In genomic region chr4:15717647-15718416, GRCh38 we compare ENCODE assay signal across 20 cellular contexts. TPM values are rescaled to one million over a fixed set of nuclear protein-coding genes. Genes with fewer than 3 reads are reported as not detected.
A peak's percentile ranks its signal among the peaks of the same experiment; 100 is the strongest.
DNase-seq lines count a peak whose midpoint lies in the region; ATAC-seq, FAIRE-seq and TF ChIP-seq lines count a peak whose summit lies in the region.
"Had no signal": no experiment of that assay in that cellular context is flagged by ENCODE, and none has a peak within 500 bp of the region (broad histone marks: within the 10 kb centered on the region; RNA-seq: fewer than 3 reads in every experiment).

No MANE protein-coding gene starts in this region.

- H3K18ac ChIP-seq in H9 (ENCODE audit: insufficient read length, low read depth, low read length): no peak overlapping the region

- H2BK15ac ChIP-seq in H9 (ENCODE audit: low read depth, low read length): no peak overlapping the region

- H3T11ph ChIP-seq in H9 (ENCODE audit: low read length): no peak overlapping the region

- POLR2A ChIA-PET in GM10248 (lab: Yijun Ruan, JAX): no interaction called here

- H4K91ac ChIP-seq in H9 (ENCODE audit: insufficient read length, low read depth, low read length): no peak overlapping the region

- no peak overlapping the region for H3K27ac Mint-ChIP-seq in H9
- H3K27ac Mint-ChIP-seq in mesothelial cell of epicardium: peak overlapping the region; percentile 73
- H3K27ac Mint-ChIP-seq in activated T-cell treated with anti-CD3 and anti-CD28 coated beads, Interleukin-2, amount 50 U/mL, for 72 hours: no peak overlapping the region
- H3K27ac Mint-ChIP-seq: activated naive CD8-positive, alpha-beta T cell treated with anti-CD3 and anti-CD28 coated beads for 36 hours; activated T-helper 17 cell treated with anti-CD3 and anti-CD28 coated beads, Interleukin-2, amount 50 U/mL, for 72 hours; brain; CD4-positive, CD25-positive, alpha-beta regulatory T cell had no signal

- no peaks in the 10 kb centered on the region for H3K9me3 ChIP-seq in H9 (ENCODE audit: control insufficient read depth, low read depth, low read length)
- H3K9me3 ChIP-seq: colonic mucosa, right atrium auricular region had no signal

- no peak for FAIRE-seq in H54 (lab: Jason Lieb, UNC)
- FAIRE-seq: HepG2 had no signal

- no peak overlapping the region for H4K8ac ChIP-seq in H9 (replicated peaks; ENCODE audit: insufficient read length, low read depth, low read length)

- H3K4me1 Mint-ChIP-seq in H9 (peaks cover 4 to 12% of the 10 kb centered on the region in 2 experiments), mesothelial cell of epicardium (peaks cover 34% of the 10 kb centered on the region)
- no peaks in the 10 kb centered on the region for H3K4me1 Mint-ChIP-seq in activated T-cell treated with anti-CD3 and anti-CD28 coated beads, Interleukin-2, amount 50 U/mL, for 72 hours (ENCODE audit: low read depth)
- H3K4me1 Mint-ChIP-seq: activated naive CD8-positive, alpha-beta T cell treated with anti-CD3 and anti-CD28 coated beads for 36 hours; activated T-helper 17 cell treated with anti-CD3 and anti-CD28 coated beads, Interleukin-2, amount 50 U/mL, for 72 hours; CD4-positive, CD25-positive, alpha-beta regulatory T cell had no signal

- no peak overlapping the region for H3K14ac ChIP-seq in H9 (ENCODE audit: insufficient read depth, low read length)

- H3K36me3 Mint-ChIP-seq in H9 (ENCODE audit: insufficient read depth in 1 of 3, low read depth in 3 of 3) (no peaks in the 10 kb centered on the region), mesothelial cell of epicardium (no peaks in the 10 kb centered on the region)
- H3K36me3 Mint-ChIP-seq in activated T-cell treated with anti-CD3 and anti-CD28 coated beads, Interleukin-2, amount 50 U/mL, for 72 hours (ENCODE audit: insufficient read depth in 2 of 2): no peaks in the 10 kb centered on the region
- H3K36me3 Mint-ChIP-seq: activated naive CD8-positive, alpha-beta T cell treated with anti-CD3 and anti-CD28 coated beads for 36 hours; brain; CD4-positive, CD25-positive, alpha-beta regulatory T cell had no signal

- H3K9ac ChIP-seq in H9 (ENCODE audit: extremely low read depth, insufficient read length, low read length): peak overlapping the region; percentile 21

- no peak overlapping the region for H3K27ac ChIP-seq in H9 (ENCODE audit: insufficient read length, low read depth, low read length)
- H3K27ac ChIP-seq: colonic mucosa, right atrium auricular region had no signal

- H3K23me2 ChIP-seq in H9 (ENCODE audit: insufficient read length, low read depth, low read length, poor library complexity, severe bottlenecking): no peaks in the 10 kb centered on the region

- H3K56ac ChIP-seq in H9 (ENCODE audit: insufficient read length, low read depth, low read length): no peak overlapping the region

- no peak overlapping the region for H2BK5ac ChIP-seq in H9 (ENCODE audit: insufficient read length, low read length)

- no peak for TF ChIP-seq POLR2A in H54 (IDR thresholded peaks at IDR 0.05; ENCODE audit: low read depth, low read length)

- no peaks in the 10 kb centered on the region for H3K9me3 Mint-ChIP-seq in H9
- no peaks in the 10 kb centered on the region for H3K9me3 Mint-ChIP-seq in mesothelial cell of epicardium
- no peaks in the 10 kb centered on the region for H3K9me3 Mint-ChIP-seq in activated T-cell treated with anti-CD3 and anti-CD28 coated beads, Interleukin-2, amount 50 U/mL, for 72 hours
- H3K9me3 Mint-ChIP-seq: activated naive CD8-positive, alpha-beta T cell treated with anti-CD3 and anti-CD28 coated beads for 36 hours; activated T-helper 17 cell treated with anti-CD3 and anti-CD28 coated beads, Interleukin-2, amount 50 U/mL, for 72 hours; brain had no signal

- H2BK12ac ChIP-seq in H9 (ENCODE audit: insufficient read length, low read depth, low read length): no peak overlapping the region

- no peak for ATAC-seq in activated T-cell treated with anti-CD3 and anti-CD28 coated beads, Interleukin-2, amount 50 U/mL, for 72 hours (replicated peaks in 1 of 2)
- ATAC-seq: activated T-helper 17 cell treated with anti-CD3 and anti-CD28 coated beads, Interleukin-2, amount 50 U/mL, for 72 hours had no signal

- no peak overlapping the region for H4K5ac ChIP-seq in H9 (ENCODE audit: insufficient read length, low read depth, low read length)

- peak; percentile 30 for DNase-seq in A172 (ENCODE audit: low spot score)
- DNase-seq in H9: no peak
- DNase-seq in amniotic epithelial cell (ENCODE audit: low read depth): peak; percentile 47
- no peak for DNase-seq in mesothelial cell of epicardium (ENCODE audit: low spot score in 2 of 2, unreplicated experiment in 2 of 2)
- no peak for DNase-seq in H54 (ENCODE audit: insufficient read length, low spot score)
- no peak for DNase-seq in GM10248 (ENCODE audit: extremely low spot score)
- no peak for DNase-seq in activated T-cell treated with anti-CD3 and anti-CD28 coated beads, Interleukin-2, amount 50 U/mL, for 72 hours
- DNase-seq in HCEC 1CT: no peak
- DNase-seq: activated CD4-positive, alpha-beta T cell treated with anti-CD3 and anti-CD28 coated beads for 4 hours; activated naive CD8-positive, alpha-beta T cell treated with anti-CD3 and anti-CD28 coated beads for 36 hours; CD4-positive, CD25-positive, alpha-beta regulatory T cell; colonic mucosa; head of caudate nucleus; NCI-H2107; NCI-H524 treated with DMSO at 0.1 percent for 48 hours; SHP77 had no signal

- H3K27me3 Mint-ChIP-seq in H9 (ENCODE audit: low read depth) (no peaks in the 10 kb centered on the region), mesothelial cell of epicardium (ENCODE audit: low read depth) (no peaks in the 10 kb centered on the region)
- no peaks in the 10 kb centered on the region for H3K27me3 Mint-ChIP-seq in activated T-cell treated with anti-CD3 and anti-CD28 coated beads, Interleukin-2, amount 50 U/mL, for 72 hours (ENCODE audit: low read depth)
- H3K27me3 Mint-ChIP-seq: activated naive CD8-positive, alpha-beta T cell treated with anti-CD3 and anti-CD28 coated beads for 36 hours; activated T-helper 17 cell treated with anti-CD3 and anti-CD28 coated beads, Interleukin-2, amount 50 U/mL, for 72 hours; CD4-positive, CD25-positive, alpha-beta regulatory T cell had no signal

- H3K4me2 ChIP-seq in H9 (ENCODE audit: insufficient read depth, insufficient read length, low read length): no peak overlapping the region

- H2BK120ac ChIP-seq in H9 (ENCODE audit: low read depth, low read length, poor library complexity, severe bottlenecking): no peak overlapping the region

- no peaks in the 10 kb centered on the region for H3K27me3 ChIP-seq in H9 (ENCODE audit: insufficient read depth, low read length)
- H3K27me3 ChIP-seq: colonic mucosa, right atrium auricular region had no signal

- TF ChIP-seq CTCF in H9 (conservative IDR thresholded peaks at IDR 0.05): no peak
- no peak for TF ChIP-seq CTCF in mesothelial cell of epicardium (IDR thresholded peaks at IDR 0.05; ENCODE audit: unreplicated experiment)
- TF ChIP-seq CTCF in GM10248 (IDR thresholded peaks at IDR 0.05; ENCODE audit: control extremely low read depth, extremely low read depth, low read depth, missing control alignments): no peak

- H3K4me1 ChIP-seq in H9 (ENCODE audit: insufficient read depth, low read length): no peaks in the 10 kb centered on the region
- H3K4me1 ChIP-seq: colonic mucosa, right atrium auricular region had no signal

- H3K79me1 ChIP-seq in H9 (ENCODE audit: insufficient read depth, low read depth, low read length, poor library complexity, severe bottlenecking): no peaks in the 10 kb centered on the region

- H2BK20ac ChIP-seq in H9 (ENCODE audit: low read depth, low read length, poor library complexity, severe bottlenecking): no peak overlapping the region

- no peak overlapping the region for H3K4me3 Mint-ChIP-seq in H9
- no peak overlapping the region for H3K4me3 Mint-ChIP-seq in mesothelial cell of epicardium
- no peak overlapping the region for H3K4me3 Mint-ChIP-seq in activated T-cell treated with anti-CD3 and anti-CD28 coated beads, Interleukin-2, amount 50 U/mL, for 72 hours
- H3K4me3 Mint-ChIP-seq: activated naive CD8-positive, alpha-beta T cell treated with anti-CD3 and anti-CD28 coated beads for 36 hours; activated T-helper 17 cell treated with anti-CD3 and anti-CD28 coated beads, Interleukin-2, amount 50 U/mL, for 72 hours; brain had no signal

- CTCF ChIA-PET in GM10248 (lab: Yijun Ruan, JAX): interaction anchor here (1.1 to 1.2 kb wide), 2 partner anchors 12 to 238 kb away, joined by 3 to 4 read pairs; no protein-coding TSS in a partner anchor

- no peaks in the 10 kb centered on the region for H4K20me1 ChIP-seq in H9 (ENCODE audit: control insufficient read depth, insufficient read depth, insufficient read length)

- no CpG with 5 or more reads among the region's 3 CpGs for WGBS in H9 (ENCODE audit: extremely low coverage, insufficient read length, low lambda C conversion rate)

- no peak overlapping the region for H2AK5ac ChIP-seq in H9 (ENCODE audit: insufficient read length, low read length)

- H3K79me2 ChIP-seq in H9 (ENCODE audit: insufficient read depth, low read length): no peaks in the 10 kb centered on the region

- no peak overlapping the region for H2AFZ ChIP-seq in H9 (ENCODE audit: low read length)

- H3K23ac ChIP-seq in H9 (ENCODE audit: insufficient read length, low read depth, low read length): no peak overlapping the region

- no peak overlapping the region for H3K4ac ChIP-seq in H9 (ENCODE audit: low read depth, low read length)

RNA-seq across cellular contexts. Expression of gene BST1, which starts 15.0 kb away (rescaled TPM):
- not detected in 2 replicates for total RNA-seq in A172 (2014; rRNA removed; shearing (Covaris generic))
- total RNA-seq in H9 (2021) (0.48 TPM in 1 of 2 replicates, not detected in the other), mesothelial cell of epicardium (0.42 to 1.0 TPM (median 0.58 TPM) in 3 replicates)
- total RNA-seq in activated T-cell treated with anti-CD3 and anti-CD28 coated beads, Interleukin-2, amount 50 U/mL, for 72 hours: under 1 TPM; 0.24 to 0.65 TPM

RNA-seq across cellular contexts. Expression of gene FAM200B, which starts 36.2 kb away (rescaled TPM):
- total RNA-seq in A172 (2014; rRNA removed; shearing (Covaris generic)): 68.7 and 75.9 TPM in 2 replicates
- total RNA-seq in H9 (2021) (19.6 and 20.3 TPM in 2 replicates), mesothelial cell of epicardium (32.0 to 37.7 TPM (median 36.1 TPM) in 3 replicates)
- total RNA-seq in activated T-cell treated with anti-CD3 and anti-CD28 coated beads, Interleukin-2, amount 50 U/mL, for 72 hours: 10 to 100 TPM; 15.8 to 23.1 TPM

Comparison
In these comparisons a context has a peak if more than half of its experiments do, and no peak if none do; other contexts are left out.
1. DNase-seq: peak in A172 (single experiment) and amniotic epithelial cell (single experiment); none in H9 (single experiment), mesothelial cell of epicardium (0 of 2), H54 (single experiment), GM10248 (single experiment), activated T-cell treated with anti-CD3 and anti-CD28 coated beads, Interleukin-2, amount 50 U/mL, for 72 hours (0 of 2) and HCEC 1CT (single experiment).